15 cellular contexts compared by ENCODE assay signal in the genomic region with DNA sequence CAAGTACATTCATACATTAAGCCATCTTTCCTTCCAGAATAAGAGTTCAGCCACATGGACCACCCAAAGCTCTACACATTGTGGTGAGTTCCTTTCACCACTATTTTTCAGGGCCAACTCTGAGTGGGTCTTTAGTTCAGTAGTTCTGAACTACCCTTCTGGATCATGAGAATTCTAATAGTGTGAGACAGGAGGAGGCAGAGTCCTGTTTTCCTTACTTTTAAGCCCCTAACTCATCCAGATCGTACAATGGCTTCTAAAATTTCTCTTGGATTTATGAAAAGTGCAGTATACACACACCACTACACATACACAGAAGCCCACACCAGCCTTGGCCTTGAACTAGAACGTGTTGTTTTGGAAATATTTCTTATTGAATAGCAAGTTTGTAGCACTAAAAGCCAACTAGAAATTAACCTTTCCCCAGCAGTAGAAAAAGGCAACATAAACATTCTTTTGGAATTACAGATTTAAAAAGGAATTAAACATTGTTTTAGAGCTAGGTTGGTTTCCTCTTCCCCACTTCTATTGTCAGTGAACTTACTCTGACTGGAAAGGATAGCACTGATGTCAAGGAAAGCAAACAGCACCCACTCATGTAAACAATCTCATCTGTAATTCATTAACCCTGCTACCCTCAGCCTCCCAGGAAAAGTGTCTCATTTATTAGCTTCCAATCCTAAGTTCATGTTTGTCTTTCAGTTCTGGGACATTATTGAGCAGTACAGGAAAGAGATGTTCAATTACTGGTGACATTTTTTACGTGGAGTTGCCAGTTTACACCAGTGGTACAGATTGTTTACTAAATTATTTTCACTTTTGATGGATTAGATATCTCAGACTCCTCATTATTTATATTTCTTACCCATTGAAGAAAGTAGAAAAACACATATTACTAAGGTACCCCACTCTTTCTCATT.
DNase-seq lines count a peak whose midpoint lies in the region; ATAC-seq and TF ChIP-seq lines count a peak whose summit lies in the region.
"Had no signal": no experiment of that assay in that cellular context is flagged by ENCODE, and none has a peak within 500 bp of the region (broad histone marks: within the 10 kb centered on the region; RNA-seq: fewer than 3 reads in every experiment).

No MANE protein-coding gene starts in this region.

- H3K27me3 Mint-ChIP-seq in progenitor cell of endocrine pancreas = no peaks in the 10 kb centered on the region
- H3K27me3 Mint-ChIP-seq in activated CD4-positive, alpha-beta T cell treated with anti-CD3 and anti-CD28 coated beads, Interleukin-2, amount 10 ng/mL, durations not matched to agents 7 days and 5 days = no peaks in the 10 kb centered on the region
- H3K27me3 Mint-ChIP-seq: memory B cell had no signal

- no peak for TF ChIP-seq CTCF in progenitor cell of endocrine pancreas (IDR thresholded peaks at IDR 0.05; ENCODE audit: unreplicated experiment)

- peak overlapping the region; percentile 96 for H3K27ac Mint-ChIP-seq in progenitor cell of endocrine pancreas
- no peak overlapping the region for H3K27ac Mint-ChIP-seq in activated CD4-positive, alpha-beta T cell treated with anti-CD3 and anti-CD28 coated beads, Interleukin-2, amount 10 ng/mL, durations not matched to agents 7 days and 5 days
- H3K27ac Mint-ChIP-seq: memory B cell had no signal

- H3K4me3 Mint-ChIP-seq in progenitor cell of endocrine pancreas (ENCODE audit: low read depth) = peak overlapping the region; percentile 27
- H3K4me3 Mint-ChIP-seq in activated CD4-positive, alpha-beta T cell treated with anti-CD3 and anti-CD28 coated beads, Interleukin-2, amount 10 ng/mL, durations not matched to agents 7 days and 5 days = no peak overlapping the region
- H3K4me3 Mint-ChIP-seq: memory B cell had no signal

- no peak overlapping the region for H3K9ac ChIP-seq in adipocyte (ENCODE audit: low read length)

- CTCF ChIA-PET in activated CD4-positive, alpha-beta T cell treated with anti-CD3 and anti-CD28 coated beads, Interleukin-2, amount 10 ng/mL, durations not matched to agents 7 days and 5 days (lab: Charles Lee) = no interaction called here

- no peaks in the 10 kb centered on the region for H3K27me3 ChIP-seq in adipocyte (replicated peaks; ENCODE audit: control insufficient read depth, insufficient read depth, low read length)
- H3K27me3 ChIP-seq: SJCRH30 had no signal

- H3K9me3 ChIP-seq in adipocyte (ENCODE audit: control insufficient read depth, low read length) = no peaks in the 10 kb centered on the region
- H3K9me3 ChIP-seq: prostate gland, SJCRH30 had no signal

- no peak for ATAC-seq in GM19455 (IDR thresholded peaks at IDR 0.05; ENCODE audit: unreplicated experiment)
- no peak for ATAC-seq in HG03108 (IDR thresholded peaks at IDR 0.05; ENCODE audit: unreplicated experiment)

- peaks cover 31% of the 10 kb centered on the region for H3K4me1 ChIP-seq in adipocyte (ENCODE audit: control insufficient read depth, insufficient read depth, low read length)
- H3K4me1 ChIP-seq: prostate gland, SJCRH30 had no signal

- H3K36me3 ChIP-seq in adipocyte (ENCODE audit: control insufficient read depth, insufficient read depth, low read length, severe bottlenecking) = no peaks in the 10 kb centered on the region
- H3K36me3 ChIP-seq: prostate gland, SJCRH30 had no signal

- H3K9me3 Mint-ChIP-seq in progenitor cell of endocrine pancreas (ENCODE audit: low read depth) = no peaks in the 10 kb centered on the region
- H3K9me3 Mint-ChIP-seq in activated CD4-positive, alpha-beta T cell treated with anti-CD3 and anti-CD28 coated beads, Interleukin-2, amount 10 ng/mL, durations not matched to agents 7 days and 5 days = no peaks in the 10 kb centered on the region
- H3K9me3 Mint-ChIP-seq: memory B cell had no signal

- peaks cover 2% of the 10 kb centered on the region for H3K36me3 Mint-ChIP-seq in progenitor cell of endocrine pancreas (ENCODE audit: insufficient read depth)
- no peaks in the 10 kb centered on the region for H3K36me3 Mint-ChIP-seq in activated CD4-positive, alpha-beta T cell treated with anti-CD3 and anti-CD28 coated beads, Interleukin-2, amount 10 ng/mL, durations not matched to agents 7 days and 5 days (ENCODE audit: low read depth)
- H3K36me3 Mint-ChIP-seq: memory B cell had no signal

- DNase-seq in EH (ENCODE audit: low read depth) (peak; percentile 41), adipocyte (ENCODE audit: low read depth) (peak; percentile 41), iris pigment epithelial cell (ENCODE audit: low read depth) (peak; percentile 28), progenitor cell of endocrine pancreas (ENCODE audit: low spot score, unreplicated experiment) (no peak), cerebellum (ENCODE audit: low spot score) (no peak)
- DNase-seq in activated CD4-positive, alpha-beta T cell treated with anti-CD3 and anti-CD28 coated beads, Interleukin-2, amount 10 ng/mL, durations not matched to agents 7 days and 5 days = no peak
- DNase-seq: activated gamma-delta T cell treated with Interleukin-2 at 50 U/mL for 16 hours; C1 segment of cervical spinal cord; NCI-H2171 treated with DMSO at 0.1 percent for 48 hours; SJCRH30; stimulated activated CD4-positive, alpha-beta T cell treated with anti-CD3 and anti-CD28 coated beads, Interleukin-2, amount 100 ng/mL, for 48 hours had no signal

- POLR2A ChIA-PET in activated CD4-positive, alpha-beta T cell treated with anti-CD3 and anti-CD28 coated beads, Interleukin-2, amount 10 ng/mL, durations not matched to agents 7 days and 5 days (lab: Charles Lee) = no interaction called here

- H3K4me1 Mint-ChIP-seq in progenitor cell of endocrine pancreas (ENCODE audit: low read depth) = peaks cover 58% of the 10 kb centered on the region
- no peaks in the 10 kb centered on the region for H3K4me1 Mint-ChIP-seq in activated CD4-positive, alpha-beta T cell treated with anti-CD3 and anti-CD28 coated beads, Interleukin-2, amount 10 ng/mL, durations not matched to agents 7 days and 5 days
- H3K4me1 Mint-ChIP-seq: memory B cell had no signal

- H3K4me3 ChIP-seq in adipocyte (ENCODE audit: low read length) = no peak overlapping the region
- H3K4me3 ChIP-seq: prostate gland, SJCRH30 had no signal

Comparison
In these comparisons a context has a peak if more than half of its experiments do, and no peak if none do; other contexts are left out.
1. DNase-seq: peak in EH (single experiment), adipocyte (single experiment) and iris pigment epithelial cell (single experiment); none in progenitor cell of endocrine pancreas (single experiment), cerebellum (single experiment) and activated CD4-positive, alpha-beta T cell treated with anti-CD3 and anti-CD28 coated beads, Interleukin-2, amount 10 ng/mL, durations not matched to agents 7 days and 5 days (single experiment).